Comparison of ENCODE assay signal across 33 cellular contexts in the genomic region with DNA sequence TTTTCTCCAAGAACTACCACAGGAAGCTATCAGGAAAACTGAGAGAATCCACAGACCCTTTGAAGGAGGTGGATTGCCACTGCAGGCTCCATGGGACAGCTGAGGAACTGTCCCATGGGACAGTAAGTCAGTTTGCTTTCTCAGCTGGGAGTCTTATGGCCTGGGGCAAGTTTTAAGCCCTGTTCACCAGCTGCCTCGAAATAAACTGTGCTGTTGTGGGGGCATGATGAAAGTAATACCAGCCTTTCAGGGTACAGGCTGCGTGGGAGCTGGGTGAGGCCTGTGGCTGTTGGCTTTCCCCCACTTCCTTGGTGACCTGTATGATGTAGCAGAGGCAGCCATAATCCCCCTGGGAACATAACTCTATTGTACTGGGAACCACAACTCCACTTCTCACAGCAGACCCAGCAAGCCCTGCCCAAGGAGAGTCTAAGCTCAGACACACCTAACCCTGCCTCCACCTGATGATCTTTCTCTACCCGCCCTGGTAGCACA.
"Had no signal": no experiment of that assay in that cellular context is flagged by ENCODE, and none has a peak within 500 bp of the region (broad histone marks: within the 10 kb centered on the region; RNA-seq: fewer than 3 reads in every experiment).

No MANE protein-coding gene starts in this region.

- H3K36me3 ChIP-seq: adrenal gland, brain microvascular endothelial cell, breast epithelium had no signal

- H3K27ac ChIP-seq: adrenal gland, body of pancreas, brain microvascular endothelial cell, breast epithelium, VCaP had no signal

- ATAC-seq: activated CD8-positive, alpha-beta T cell treated with anti-CD3 and anti-CD28 coated beads for 36 hours; activated naive CD4-positive, alpha-beta T cell treated with anti-CD3 and anti-CD28 coated beads, Interleukin-2, amount 50 U/mL, for 72 hours; activated T-cell treated with anti-CD3 and anti-CD28 coated beads, Interleukin-2, amount 50 U/mL, for 4 hours; activated T-cell treated with anti-CD3 and anti-CD28 coated beads, Interleukin-2, amount 50 U/mL, for 72 hours; activated T-helper 17 cell treated with anti-CD3 and anti-CD28 coated beads, Interleukin-2, amount 50 U/mL, for 72 hours; body of pancreas had no signal

- H3K4me3 ChIP-seq: adrenal gland, body of pancreas, breast epithelium had no signal

- DNase-seq: activated B cell treated with CpG ODN at 0.5 μM for 24 hours; activated CD4-positive, alpha-beta memory T cell treated with anti-CD3 and anti-CD28 coated beads for 36 hours; activated CD4-positive, alpha-beta T cell treated with anti-CD3 and anti-CD28 coated beads for 4 hours; activated CD4-positive, alpha-beta T cell treated with anti-CD3 and anti-CD28 coated beads, Interleukin-2, amount 10 ng/mL, durations not matched to agents 24 days and 14 days; activated CD4-positive, alpha-beta T cell treated with anti-CD3 and anti-CD28 coated beads, Interleukin-2, amount 50 U/mL, for 1 hour; activated CD4-positive, alpha-beta T cell treated with anti-CD3 and anti-CD28 coated beads, Interleukin-2, amount 50 U/mL, for 4 hours; activated CD4-positive, CD25-positive, alpha-beta regulatory T cell treated with anti-CD3 and anti-CD28 coated beads, Interleukin-2, amount 50 U/mL, for 72 hours; activated CD8-positive, alpha-beta memory T cell treated with anti-CD3 and anti-CD28 coated beads, Interleukin-2, amount 50 U/mL, for 4 hours; activated CD8-positive, alpha-beta T cell treated with anti-CD3 and anti-CD28 coated beads for 36 hours; activated effector memory CD4-positive, alpha-beta T cell treated with anti-CD3 and anti-CD28 coated beads, Interleukin-2, amount 50 U/mL, for 16 hours; activated gamma-delta T cell treated with Interleukin-2 at 50 U/mL for 16 hours; activated naive CD4-positive, alpha-beta T cell; activated naive CD4-positive, alpha-beta T cell treated with anti-CD3 and anti-CD28 coated beads for 36 hours; activated naive CD4-positive, alpha-beta T cell treated with anti-CD3 and anti-CD28 coated beads, Interleukin-2, amount 50 U/mL, for 16 hours; activated naive CD8-positive, alpha-beta T cell treated with anti-CD3 and anti-CD28 coated beads for 36 hours; activated T-cell treated with anti-CD3 and anti-CD28 coated beads for 4 hours; activated T-cell treated with anti-CD3 and anti-CD28 coated beads, Interleukin-2, amount 50 U/mL, for 1 hour; activated T-cell treated with anti-CD3 and anti-CD28 coated beads, Interleukin-2, amount 50 U/mL, for 4 hours; activated T-cell treated with anti-CD3 and anti-CD28 coated beads, Interleukin-2, amount 50 U/mL, for 72 hours; adrenal gland; amniotic stem cell; aorta; body of pancreas; brain microvascular endothelial cell; central memory CD4-positive, alpha-beta T cell; T-helper 2 cell; T-helper 9 cell had no signal

- H3K4me1 ChIP-seq: adrenal gland, body of pancreas, breast epithelium had no signal

- H3K27me3 ChIP-seq: adrenal gland, body of pancreas, brain microvascular endothelial cell, breast epithelium had no signal

- FAIRE-seq: astrocyte, TTC549 had no signal

- H3K9me3 ChIP-seq: adrenal gland had no signal
